ENCODE assay signal across 16 cellular contexts in genomic region chr11:116840224-116840745, GRCh38. TPM values are rescaled to one million over a fixed set of nuclear protein-coding genes. Genes with fewer than 3 reads are reported as not detected.
DNase-seq lines count a peak whose midpoint lies in the region; ATAC-seq and TF ChIP-seq lines count a peak whose summit lies in the region.
"Had no signal": no experiment of that assay in that cellular context is flagged by ENCODE, and none has a peak within 500 bp of the region (broad histone marks: within the 10 kb centered on the region; RNA-seq: fewer than 3 reads in every experiment).

No MANE protein-coding gene starts in this region.

- no peaks in the 10 kb centered on the region for H3K9me3 Mint-ChIP-seq in activated CD4-positive, alpha-beta memory T cell treated with anti-CD3 and anti-CD28 coated beads for 36 hours
- no peaks in the 10 kb centered on the region for H3K9me3 Mint-ChIP-seq in activated CD4-positive, alpha-beta memory T cell treated with anti-CD3 and anti-CD28 coated beads, Interleukin-2, amount 10 ng/mL, durations not matched to agents 7 days and 5 days
- H3K9me3 Mint-ChIP-seq in activated T-cell treated with anti-CD3 and anti-CD28 coated beads, Interleukin-2, amount 50 U/mL, for 72 hours: no peaks in the 10 kb centered on the region
- H3K9me3 Mint-ChIP-seq: neural crest cell had no signal

- peak; percentile 18 for TF ChIP-seq CTCF in epithelial cell of proximal tubule (conservative IDR thresholded peaks at IDR 0.05; ENCODE audit: low read depth, low read length)

- peaks cover 8% of the 10 kb centered on the region for H3K4me1 Mint-ChIP-seq in activated CD4-positive, alpha-beta memory T cell treated with anti-CD3 and anti-CD28 coated beads for 36 hours (ENCODE audit: low read depth)
- H3K4me1 Mint-ChIP-seq in activated CD4-positive, alpha-beta memory T cell treated with anti-CD3 and anti-CD28 coated beads, Interleukin-2, amount 10 ng/mL, durations not matched to agents 7 days and 5 days: peaks cover 11% of the 10 kb centered on the region
- peaks cover 15% of the 10 kb centered on the region for H3K4me1 Mint-ChIP-seq in activated T-cell treated with anti-CD3 and anti-CD28 coated beads, Interleukin-2, amount 50 U/mL, for 72 hours (ENCODE audit: low read depth)

- peak; percentile 26 for DNase-seq in activated CD4-positive, alpha-beta memory T cell treated with anti-CD3 and anti-CD28 coated beads for 36 hours
- DNase-seq in activated CD4-positive, alpha-beta memory T cell treated with anti-CD3 and anti-CD28 coated beads, Interleukin-2, amount 10 ng/mL, durations not matched to agents 7 days and 5 days: no peak
- DNase-seq in LHCN-M2 (ENCODE audit: low read depth): peak; percentile 41
- DNase-seq in epithelial cell of proximal tubule (ENCODE audit: low read depth): no peak
- peak; percentile 34 for DNase-seq in putamen (ENCODE audit: low spot score)
- DNase-seq in activated T-cell treated with anti-CD3 and anti-CD28 coated beads, Interleukin-2, amount 50 U/mL, for 72 hours: no peak
- DNase-seq in activated CD4-positive, alpha-beta T cell treated with anti-CD3 and anti-CD28 coated beads for 4 hours: no peak
- no peak for DNase-seq in NCI-H1092 (lab: John Stamatoyannopoulos, UW)
- DNase-seq: activated CD8-positive, alpha-beta memory T cell treated with anti-CD3 and anti-CD28 coated beads for 24 hours; hippocampal formation; NCI-H187; stimulated activated CD4-positive, alpha-beta T cell treated with anti-CD3 and anti-CD28 coated beads, Interleukin-2, amount 100 ng/mL, for 48 hours had no signal

- no peak overlapping the region for H3K4me3 ChIP-seq in epithelial cell of proximal tubule (ENCODE audit: low read depth, low read length)
- H3K4me3 ChIP-seq: HAP-1 had no signal

- POLR2A ChIA-PET in activated CD4-positive, alpha-beta memory T cell treated with anti-CD3 and anti-CD28 coated beads for 36 hours (lab: Charles Lee): interaction anchor here (1.1 kb wide), 1 partner anchor 67 kb away, joined by 3 read pairs; the partner anchor contains the start of gene BUD13
- POLR2A ChIA-PET in activated CD4-positive, alpha-beta memory T cell treated with anti-CD3 and anti-CD28 coated beads, Interleukin-2, amount 10 ng/mL, durations not matched to agents 7 days and 5 days (lab: Charles Lee): no interaction called here

- no peak overlapping the region for H3K27ac Mint-ChIP-seq in activated CD4-positive, alpha-beta memory T cell treated with anti-CD3 and anti-CD28 coated beads for 36 hours
- no peak overlapping the region for H3K27ac Mint-ChIP-seq in activated CD4-positive, alpha-beta memory T cell treated with anti-CD3 and anti-CD28 coated beads, Interleukin-2, amount 10 ng/mL, durations not matched to agents 7 days and 5 days
- no peak overlapping the region for H3K27ac Mint-ChIP-seq in activated T-cell treated with anti-CD3 and anti-CD28 coated beads, Interleukin-2, amount 50 U/mL, for 72 hours

- intact Hi-C loops in activated CD4-positive, alpha-beta memory T cell treated with anti-CD3 and anti-CD28 coated beads for 36 hours (cut with micrococcal nuclease): no loop called here

- H3K27me3 Mint-ChIP-seq in activated CD4-positive, alpha-beta memory T cell treated with anti-CD3 and anti-CD28 coated beads for 36 hours: no peaks in the 10 kb centered on the region
- no peaks in the 10 kb centered on the region for H3K27me3 Mint-ChIP-seq in activated CD4-positive, alpha-beta memory T cell treated with anti-CD3 and anti-CD28 coated beads, Interleukin-2, amount 10 ng/mL, durations not matched to agents 7 days and 5 days
- no peaks in the 10 kb centered on the region for H3K27me3 Mint-ChIP-seq in activated T-cell treated with anti-CD3 and anti-CD28 coated beads, Interleukin-2, amount 50 U/mL, for 72 hours (ENCODE audit: low read depth)

- CTCF ChIA-PET in activated CD4-positive, alpha-beta memory T cell treated with anti-CD3 and anti-CD28 coated beads for 36 hours (lab: Charles Lee): interaction anchor here (0.7 to 1.1 kb wide), 2 partner anchors 17 to 49 kb away, joined by 3 to 4 read pairs; partner anchors contain the start of genes APOA4 and APOA5
- CTCF ChIA-PET in activated CD4-positive, alpha-beta memory T cell treated with anti-CD3 and anti-CD28 coated beads, Interleukin-2, amount 10 ng/mL, durations not matched to agents 7 days and 5 days (lab: Charles Lee): interaction anchor here (0.9 to 1.0 kb wide), 2 partner anchors 49 to 299 kb away, joined by 3 to 5 read pairs; partner anchors contain the start of gene APOA5

- no peak for ATAC-seq in activated T-cell treated with anti-CD3 and anti-CD28 coated beads, Interleukin-2, amount 50 U/mL, for 72 hours (replicated peaks in 1 of 2)

- H3K4me3 Mint-ChIP-seq in activated CD4-positive, alpha-beta memory T cell treated with anti-CD3 and anti-CD28 coated beads for 36 hours: no peak overlapping the region
- no peak overlapping the region for H3K4me3 Mint-ChIP-seq in activated CD4-positive, alpha-beta memory T cell treated with anti-CD3 and anti-CD28 coated beads, Interleukin-2, amount 10 ng/mL, durations not matched to agents 7 days and 5 days
- H3K4me3 Mint-ChIP-seq in activated T-cell treated with anti-CD3 and anti-CD28 coated beads, Interleukin-2, amount 50 U/mL, for 72 hours: no peak overlapping the region

- peaks cover 13% of the 10 kb centered on the region for H3K36me3 Mint-ChIP-seq in activated CD4-positive, alpha-beta memory T cell treated with anti-CD3 and anti-CD28 coated beads for 36 hours
- H3K36me3 Mint-ChIP-seq in activated CD4-positive, alpha-beta memory T cell treated with anti-CD3 and anti-CD28 coated beads, Interleukin-2, amount 10 ng/mL, durations not matched to agents 7 days and 5 days (ENCODE audit: low read depth): peaks cover 6% of the 10 kb centered on the region
- peaks cover 0 to 4% of the 10 kb centered on the region in 2 donors for H3K36me3 Mint-ChIP-seq in activated T-cell treated with anti-CD3 and anti-CD28 coated beads, Interleukin-2, amount 50 U/mL, for 72 hours (ENCODE audit: insufficient read depth in 2 of 2)

RNA-seq across cellular contexts. Expression of gene APOA1, which starts 2.9 kb away (rescaled TPM):
- under 1 TPM in 1 of 2 experiments, not detected in 1; 0.24 TPM for total RNA-seq in activated CD4-positive, alpha-beta memory T cell treated with anti-CD3 and anti-CD28 coated beads for 36 hours
- not detected for total RNA-seq in activated CD4-positive, alpha-beta memory T cell treated with anti-CD3 and anti-CD28 coated beads, Interleukin-2, amount 10 ng/mL, durations not matched to agents 7 days and 5 days
- total RNA-seq in LHCN-M2 (2014; rRNA removed): not detected in 2 replicates
- polyA plus RNA-seq in LHCN-M2 (2012): 0.06 TPM
- not detected in 2 replicates for total RNA-seq in epithelial cell of proximal tubule
- not detected for total RNA-seq in activated T-cell treated with anti-CD3 and anti-CD28 coated beads, Interleukin-2, amount 50 U/mL, for 72 hours

RNA-seq across cellular contexts. Expression of gene APOC3, which starts 10.6 kb away (rescaled TPM):
- total RNA-seq in activated CD4-positive, alpha-beta memory T cell treated with anti-CD3 and anti-CD28 coated beads for 36 hours: not detected
- total RNA-seq in activated CD4-positive, alpha-beta memory T cell treated with anti-CD3 and anti-CD28 coated beads, Interleukin-2, amount 10 ng/mL, durations not matched to agents 7 days and 5 days: not detected
- total RNA-seq in LHCN-M2 (2014; rRNA removed) (not detected in 2 replicates), epithelial cell of proximal tubule (not detected in 2 replicates)
- not detected for polyA plus RNA-seq in LHCN-M2 (2012)
- total RNA-seq in activated T-cell treated with anti-CD3 and anti-CD28 coated beads, Interleukin-2, amount 50 U/mL, for 72 hours: not detected
- total RNA-seq: astrocyte, neural crest cell, urinary bladder had no signal

RNA-seq across cellular contexts. Expression of gene APOA4, which starts 17.2 kb away (rescaled TPM):
- total RNA-seq in activated CD4-positive, alpha-beta memory T cell treated with anti-CD3 and anti-CD28 coated beads for 36 hours: not detected
- not detected for total RNA-seq in activated CD4-positive, alpha-beta memory T cell treated with anti-CD3 and anti-CD28 coated beads, Interleukin-2, amount 10 ng/mL, durations not matched to agents 7 days and 5 days
- total RNA-seq in LHCN-M2 (2014; rRNA removed) (not detected in 2 replicates), epithelial cell of proximal tubule (not detected in 2 replicates)
- not detected for polyA plus RNA-seq in LHCN-M2 (2012)
- total RNA-seq in activated T-cell treated with anti-CD3 and anti-CD28 coated beads, Interleukin-2, amount 50 U/mL, for 72 hours: not detected
- total RNA-seq: astrocyte, neural crest cell, urinary bladder had no signal

RNA-seq across cellular contexts. Expression of gene APOA5, which starts 48.6 kb away (rescaled TPM):
- not detected for total RNA-seq in activated CD4-positive, alpha-beta memory T cell treated with anti-CD3 and anti-CD28 coated beads for 36 hours
- not detected for total RNA-seq in activated CD4-positive, alpha-beta memory T cell treated with anti-CD3 and anti-CD28 coated beads, Interleukin-2, amount 10 ng/mL, durations not matched to agents 7 days and 5 days
- not detected in 2 replicates for total RNA-seq in LHCN-M2 (2014; rRNA removed)
- polyA plus RNA-seq in LHCN-M2 (2012): not detected
- total RNA-seq in epithelial cell of proximal tubule: not detected in 2 replicates
- total RNA-seq in activated T-cell treated with anti-CD3 and anti-CD28 coated beads, Interleukin-2, amount 50 U/mL, for 72 hours: not detected
- total RNA-seq: astrocyte, neural crest cell, urinary bladder had no signal

RNA-seq across cellular contexts. Expression of gene ZPR1, which starts 52.5 kb away (rescaled TPM):
- 100 to 1,000 TPM; 101 to 102 TPM for total RNA-seq in activated CD4-positive, alpha-beta memory T cell treated with anti-CD3 and anti-CD28 coated beads for 36 hours
- 10 to 100 TPM; 55.6 to 57.6 TPM for total RNA-seq in activated CD4-positive, alpha-beta memory T cell treated with anti-CD3 and anti-CD28 coated beads, Interleukin-2, amount 10 ng/mL, durations not matched to agents 7 days and 5 days
- total RNA-seq in LHCN-M2 (2014; rRNA removed) (67.5 and 78.7 TPM in 2 replicates), epithelial cell of proximal tubule (39.4 and 64.4 TPM in 2 replicates)
- 43.9 TPM for polyA plus RNA-seq in LHCN-M2 (2012)
- 100 to 1,000 TPM in 1 of 2 donors, 10 to 100 TPM in 1; 77.6 to 106 TPM for total RNA-seq in activated T-cell treated with anti-CD3 and anti-CD28 coated beads, Interleukin-2, amount 50 U/mL, for 72 hours

Comparison
In these comparisons a context has a peak if more than half of its experiments do, and no peak if none do; other contexts are left out.
1. DNase-seq: peak in activated CD4-positive, alpha-beta memory T cell treated with anti-CD3 and anti-CD28 coated beads for 36 hours (single experiment), LHCN-M2 (single experiment) and putamen (single experiment); none in activated CD4-positive, alpha-beta memory T cell treated with anti-CD3 and anti-CD28 coated beads, Interleukin-2, amount 10 ng/mL, durations not matched to agents 7 days and 5 days (single experiment), epithelial cell of proximal tubule (single experiment), activated T-cell treated with anti-CD3 and anti-CD28 coated beads, Interleukin-2, amount 50 U/mL, for 72 hours (0 of 2), activated CD4-positive, alpha-beta T cell treated with anti-CD3 and anti-CD28 coated beads for 4 hours (0 of 2) and NCI-H1092 (single experiment).